In the genomic region with DNA sequence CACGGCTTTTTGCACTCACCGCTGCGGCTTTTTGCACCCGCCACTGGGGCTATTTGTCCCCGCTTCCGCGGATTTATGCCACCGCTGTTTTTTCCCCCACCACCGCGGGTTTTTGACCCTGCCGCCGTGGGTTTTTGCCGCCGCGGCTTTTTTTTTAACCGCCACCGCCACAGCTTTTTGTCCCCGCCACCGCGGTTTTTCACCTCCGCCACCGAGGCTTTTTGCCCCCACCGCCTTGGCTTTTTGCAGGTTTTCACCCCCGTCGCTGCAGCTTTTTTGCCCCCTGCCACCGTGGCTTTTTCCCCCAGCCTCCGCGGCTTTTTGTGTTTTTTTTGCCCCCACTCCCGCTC, we compare ENCODE assay signal across 19 cellular contexts.
"Had no signal": no experiment of that assay in that cellular context is flagged by ENCODE, and none has a peak within 500 bp of the region (broad histone marks: within the 10 kb centered on the region; RNA-seq: fewer than 3 reads in every experiment).

No MANE protein-coding gene starts in this region.

- ATAC-seq: activated CD4-positive, CD25-positive, alpha-beta regulatory T cell treated with anti-CD3 and anti-CD28 coated beads, Interleukin-2, amount 50 U/mL, for 24 hours; activated CD8-positive, alpha-beta memory T cell treated with anti-CD3 and anti-CD28 coated beads, Interleukin-2, amount 10 ng/mL, durations not matched to agents 7 days and 5 days; effector memory CD8-positive, alpha-beta T cell; esophagus mucosa; natural killer cell treated with Interleukin-12 subunit alpha and Interleukin-12 subunit beta and Interleukin-15 and Interleukin-18, amount 100 ng/mL, for 72 hours; pancreas had no signal

- H3K27me3 ChIP-seq: hepatocyte, pancreas, upper lobe of left lung had no signal

- H3K4me3 ChIP-seq: dorsolateral prefrontal cortex, hepatocyte, pancreas, thoracic aorta, upper lobe of left lung had no signal

- H3K36me3 ChIP-seq: pancreas, thoracic aorta, upper lobe of left lung had no signal

- H3K27ac ChIP-seq: dorsolateral prefrontal cortex, hepatocyte, pancreas, thoracic aorta, upper lobe of left lung had no signal

- H3K4me1 ChIP-seq: pancreas, upper lobe of left lung had no signal

- DNase-seq: activated CD4-positive, alpha-beta memory T cell treated with anti-CD3 and anti-CD28 coated beads, Interleukin-2, amount 10 ng/mL, durations not matched to agents 7 days and 5 days; activated CD4-positive, alpha-beta T cell treated with anti-CD3 and anti-CD28 coated beads, Interleukin-2, amount 10 ng/mL, durations not matched to agents 24 days and 14 days; activated CD8-positive, alpha-beta memory T cell treated with anti-CD3 and anti-CD28 coated beads, Interleukin-2, amount 10 ng/mL, durations not matched to agents 7 days and 5 days; activated naive CD8-positive, alpha-beta T cell treated with anti-CD3 and anti-CD28 coated beads for 36 hours; activated T-cell treated with anti-CD3 and anti-CD28 coated beads for 4 hours; effector memory CD8-positive, alpha-beta T cell; foreskin melanocyte; glutamatergic neuron; immature natural killer cell; stimulated activated CD4-positive, alpha-beta T cell treated with anti-CD3 and anti-CD28 coated beads, Interleukin-4, amount 100 ng/mL, for 1 hour; stimulated activated naive CD4-positive, alpha-beta T cell had no signal

- H3K9me3 ChIP-seq: pancreas had no signal
